Comparison of ENCODE assay signal across 8 cellular contexts in the genomic region with DNA sequence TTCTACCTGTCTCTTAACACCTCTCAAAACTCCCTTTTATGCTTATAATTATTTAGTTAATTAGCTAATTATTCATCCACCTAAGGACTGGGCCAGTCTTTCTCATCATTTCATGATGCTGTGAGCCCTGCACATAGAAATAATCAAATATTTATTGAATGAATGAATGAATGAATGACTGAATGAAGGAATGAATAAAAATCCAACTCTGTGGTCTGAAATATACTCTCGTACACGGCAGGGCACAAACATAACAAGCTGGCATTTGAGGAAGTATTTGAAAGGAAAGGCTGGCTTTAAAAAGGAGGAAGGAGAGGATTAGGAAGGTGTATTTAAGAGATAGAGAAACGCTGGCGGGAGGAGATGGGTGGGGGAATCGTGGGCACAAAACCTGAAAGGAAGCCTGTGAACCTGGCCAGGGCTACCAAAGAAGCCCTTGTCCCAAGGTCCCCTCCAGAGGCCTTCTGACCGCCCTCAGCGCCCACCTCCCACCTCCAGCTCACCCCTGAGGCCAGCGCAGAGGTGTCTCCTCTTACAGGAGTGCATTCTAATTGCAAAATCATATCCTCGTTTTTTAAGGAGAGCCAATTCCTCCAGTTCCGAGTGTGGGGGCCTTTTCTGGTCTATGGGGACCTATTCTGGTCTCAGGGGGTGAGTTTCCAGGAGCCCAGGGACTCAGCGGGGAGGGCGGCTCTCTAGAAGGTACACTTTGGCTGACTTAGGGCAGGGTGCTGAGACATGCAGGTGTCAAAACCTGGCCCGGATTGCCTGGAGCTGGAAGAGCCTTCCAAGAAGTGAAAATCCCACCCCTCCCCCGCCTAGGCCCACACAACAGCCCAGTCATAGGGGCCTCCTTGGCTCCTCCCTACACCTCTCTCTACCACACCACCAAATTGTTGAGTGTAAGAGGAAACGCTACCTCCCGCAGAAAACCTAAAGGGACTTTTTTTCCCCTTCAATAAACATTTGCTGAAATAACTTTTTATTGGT.
DNase-seq lines count a peak whose midpoint lies in the region; ATAC-seq lines count a peak whose summit lies in the region.

No MANE protein-coding gene starts in this region.

- H3K9me3 Mint-ChIP-seq in stimulated activated naive B cell treated with anti-CD40 and anti-IgM and Interleukin-4, amounts not matched to agents 10 μg/mL and 1 μg/mL and 100 μg/mL, for 72 hours: no peaks in the 10 kb centered on the region

- H3K27me3 Mint-ChIP-seq in stimulated activated naive B cell treated with anti-CD40 and anti-IgM and Interleukin-4, amounts not matched to agents 10 μg/mL and 1 μg/mL and 100 μg/mL, for 72 hours: no peaks in the 10 kb centered on the region

- no peaks in the 10 kb centered on the region for H3K36me3 Mint-ChIP-seq in stimulated activated naive B cell treated with anti-CD40 and anti-IgM and Interleukin-4, amounts not matched to agents 10 μg/mL and 1 μg/mL and 100 μg/mL, for 72 hours

- peaks cover 10 to 16% of the 10 kb centered on the region in 2 donors for H3K4me1 Mint-ChIP-seq in stimulated activated naive B cell treated with anti-CD40 and anti-IgM and Interleukin-4, amounts not matched to agents 10 μg/mL and 1 μg/mL and 100 μg/mL, for 72 hours

- peak overlapping the region; percentile 37 to 54 for H3K4me3 Mint-ChIP-seq in stimulated activated naive B cell treated with anti-CD40 and anti-IgM and Interleukin-4, amounts not matched to agents 10 μg/mL and 1 μg/mL and 100 μg/mL, for 72 hours

- peak overlapping the region; percentile 52 for H3K27ac Mint-ChIP-seq in stimulated activated naive B cell treated with anti-CD40 and anti-IgM and Interleukin-4, amounts not matched to agents 10 μg/mL and 1 μg/mL and 100 μg/mL, for 72 hours

- DNase-seq in NCI-H82 (lab: John Stamatoyannopoulos, UW) (peak; percentile 79), NCI-H82 treated with DMSO at 0.1 percent for 48 hours (lab: John Stamatoyannopoulos, UW; ENCODE audit: unreplicated experiment) (no peak), HK-2 (ENCODE audit: unreplicated experiment) (peak; percentile 16), islet precursor cell (peak; percentile 88), NCI-H446 treated with DMSO at 0.1 percent for 48 hours (lab: John Stamatoyannopoulos, UW) (no peak), epidermal melanocyte (ENCODE audit: insufficient read length, low spot score) (no peak)
- DNase-seq in activated CD8-positive, alpha-beta memory T cell treated with anti-CD3 and anti-CD28 coated beads, Interleukin-2, amount 50 U/mL, for 24 hours (ENCODE audit: extremely low read depth): peak; percentile 21
- DNase-seq in stimulated activated naive B cell treated with anti-CD40 and anti-IgM and Interleukin-4, amounts not matched to agents 10 μg/mL and 1 μg/mL and 100 μg/mL, for 72 hours: peak; percentile 55

- ATAC-seq in stimulated activated naive B cell treated with anti-CD40 and anti-IgM and Interleukin-4, amounts not matched to agents 10 μg/mL and 1 μg/mL and 100 μg/mL, for 72 hours (replicated peaks): peak; percentile 96

Comparison
In these comparisons a context has a peak if more than half of its experiments do, and no peak if none do; other contexts are left out.
1. DNase-seq: peak in NCI-H82 (single experiment), HK-2 (single experiment), activated CD8-positive, alpha-beta memory T cell treated with anti-CD3 and anti-CD28 coated beads, Interleukin-2, amount 50 U/mL, for 24 hours (single experiment), islet precursor cell (single experiment) and stimulated activated naive B cell treated with anti-CD40 and anti-IgM and Interleukin-4, amounts not matched to agents 10 μg/mL and 1 μg/mL and 100 μg/mL, for 72 hours (single experiment); none in NCI-H82 treated with DMSO at 0.1 percent for 48 hours (single experiment), NCI-H446 treated with DMSO at 0.1 percent for 48 hours (single experiment) and epidermal melanocyte (single experiment).